8 cellular contexts compared by ENCODE assay signal in genomic region chr10:73908853-73909611, GRCh38. TPM values are rescaled to one million over a fixed set of nuclear protein-coding genes. Genes with fewer than 3 reads are reported as not detected.
A peak's percentile ranks its signal among the peaks of the same experiment; 100 is the strongest.
DNase-seq lines count a peak whose midpoint lies in the region; ATAC-seq, FAIRE-seq and TF ChIP-seq lines count a peak whose summit lies in the region.

No MANE protein-coding gene starts in this region.

- peak; percentile 96 for FAIRE-seq in H54 (lab: Jason Lieb, UNC)

- peak overlapping the region; percentile 68 for H3K4me3 Mint-ChIP-seq in activated T-helper 17 cell treated with anti-CD3 and anti-CD28 coated beads, Interleukin-2, amount 50 U/mL, for 72 hours

- no TSS peak for BruUV-seq in OCI-LY7 (replicated peaks; lab: Mats Ljungman, UMichigan)

- ATAC-seq in DND-41 (ENCODE audit: insufficient read depth, low read depth) (peak; percentile 27; the same call in 2 of the 3 replicates), left ventricle myocardium superior (peak; percentile 26)
- ATAC-seq in activated T-helper 17 cell treated with anti-CD3 and anti-CD28 coated beads, Interleukin-2, amount 50 U/mL, for 72 hours (replicated peaks): peak; percentile 89

- H3K36me3 ChIP-seq in DND-41 (ENCODE audit: insufficient read depth, low read length): no peaks in the 10 kb centered on the region
- no peaks in the 10 kb centered on the region for H3K36me3 ChIP-seq in OCI-LY7 (ENCODE audit: insufficient read depth, low read length)

- H3K79me2 ChIP-seq in DND-41 (ENCODE audit: insufficient read depth, low read length) (no peaks in the 10 kb centered on the region), OCI-LY7 (ENCODE audit: insufficient read depth, low read depth, low read length) (no peaks in the 10 kb centered on the region)

- POLR2A ChIA-PET in OCI-LY7 (lab: Charles Lee): interaction anchor here (0.6 to 1.1 kb wide), 3 partner anchors 32 to 321 kb away, joined by 3 to 4 read pairs (median 4); no protein-coding TSS in a partner anchor

- peaks cover 78% of the 10 kb centered on the region for H3K27me3 ChIP-seq in DND-41 (ENCODE audit: insufficient read depth, low read length, poor library complexity)

- peak overlapping the region; percentile 44 for H3K4me2 ChIP-seq in DND-41 (ENCODE audit: insufficient read depth, low read length)
- H3K4me2 ChIP-seq in OCI-LY7 (ENCODE audit: low read length): peak overlapping the region; percentile 63

- H3K27ac Mint-ChIP-seq in activated T-helper 17 cell treated with anti-CD3 and anti-CD28 coated beads, Interleukin-2, amount 50 U/mL, for 72 hours: peak overlapping the region; percentile 61

- H3K4me3 ChIP-seq in DND-41 (ENCODE audit: low read depth in 1 of 2, low read length in 2 of 2) (peak overlapping the region in 1 of 2 experiments; percentile 27; a peak in 2 of 4 replicates), OCI-LY7 (ENCODE audit: low read depth, low read length, poor library complexity, severe bottlenecking) (peak overlapping the region; percentile 68)

- H3K27me3 Mint-ChIP-seq in activated T-helper 17 cell treated with anti-CD3 and anti-CD28 coated beads, Interleukin-2, amount 50 U/mL, for 72 hours: peaks cover 15% of the 10 kb centered on the region

- H3K4me1 Mint-ChIP-seq in activated T-helper 17 cell treated with anti-CD3 and anti-CD28 coated beads, Interleukin-2, amount 50 U/mL, for 72 hours: peaks cover 10% of the 10 kb centered on the region

- H3K4me1 ChIP-seq in DND-41 (ENCODE audit: insufficient read depth, low read length): peaks cover 46% of the 10 kb centered on the region
- peaks cover 39% of the 10 kb centered on the region for H3K4me1 ChIP-seq in OCI-LY7 (ENCODE audit: insufficient read depth, low read length, poor library complexity, severe bottlenecking)

- DNase-seq in DND-41 (peak; percentile 47), H54 (ENCODE audit: insufficient read length, low spot score) (peak; percentile 95), OCI-LY7 (ENCODE audit: low spot score) (peak; percentile 70), left ventricle myocardium superior (no peak), NCI-H1417 treated with DMSO at 0.1 percent for 48 hours (lab: John Stamatoyannopoulos, UW) (no peak), mucosa of gallbladder (ENCODE audit: low spot score) (no peak)
- DNase-seq in stimulated activated CD4-positive, alpha-beta T cell treated with anti-CD3 and anti-CD28 coated beads, Interleukin-4, amount 100 ng/mL, for 4 hours: peak; percentile 56 to 86

- H3K9me3 Mint-ChIP-seq in activated T-helper 17 cell treated with anti-CD3 and anti-CD28 coated beads, Interleukin-2, amount 50 U/mL, for 72 hours: no peaks in the 10 kb centered on the region

- intact Hi-C loops in OCI-LY7 (cut with micrococcal nuclease; ENCODE audit: unreplicated experiment): no loop called here
- intact Hi-C loops in left ventricle myocardium superior (cut with micrococcal nuclease): no loop called here

- H4K20me1 ChIP-seq in DND-41 (ENCODE audit: insufficient read depth, low read length) (peaks cover 24% of the 10 kb centered on the region), OCI-LY7 (ENCODE audit: insufficient read depth, low read length) (no peaks in the 10 kb centered on the region)

- H2AFZ ChIP-seq in DND-41 (ENCODE audit: low read depth, low read length) (no peak overlapping the region), OCI-LY7 (ENCODE audit: low read length) (peak overlapping the region; percentile 78; the same call in 1 of the 2 replicates)

- TF ChIP-seq CTCF in DND-41 (IDR thresholded peaks at IDR 0.05; ENCODE audit: borderline replicate concordance, extremely low read depth, low read length, poor library complexity, severe bottlenecking) (no peak), OCI-LY7 (conservative IDR thresholded peaks at IDR 0.05; ENCODE audit: low read length) (no peak)

- no peak for TF ChIP-seq POLR2A in H54 (IDR thresholded peaks at IDR 0.05; ENCODE audit: low read depth, low read length)

- no peaks in the 10 kb centered on the region for H3K9me2 ChIP-seq in OCI-LY7 (ENCODE audit: insufficient read depth, low read length)

- H3K9me3 ChIP-seq in DND-41 (ENCODE audit: insufficient read depth, low read length, severe bottlenecking) (no peaks in the 10 kb centered on the region), OCI-LY7 (ENCODE audit: low read length) (no peaks in the 10 kb centered on the region)

- CTCF ChIA-PET in OCI-LY7 (lab: Charles Lee; ENCODE audit: unreplicated experiment): interaction anchor here (0.5 kb wide), 1 partner anchor 90 kb away, joined by 5 read pairs; no protein-coding TSS in a partner anchor

- H3K9ac ChIP-seq in DND-41 (ENCODE audit: low read depth, low read length): peak overlapping the region; percentile 7; the same call in 1 of the 2 replicates

- no peaks in the 10 kb centered on the region for H3K36me3 Mint-ChIP-seq in activated T-helper 17 cell treated with anti-CD3 and anti-CD28 coated beads, Interleukin-2, amount 50 U/mL, for 72 hours (ENCODE audit: low read depth)

- H3K27ac ChIP-seq in DND-41 (ENCODE audit: low read length): no peak overlapping the region
- H3K27ac ChIP-seq in OCI-LY7 (ENCODE audit: low read depth, low read length, poor library complexity, severe bottlenecking): peak overlapping the region; percentile 61

RNA-seq across cellular contexts. Expression of gene PLAU, which starts 1.9 kb away (rescaled TPM):
- 2.0 and 5.2 TPM in 2 replicates for total RNA-seq in OCI-LY7 (2014; rRNA removed; shearing (Covaris generic))
- total RNA-seq in OCI-LY7 (2022) (0.74 and 0.85 TPM in 2 replicates), left ventricle myocardium superior (6.6 TPM), mucosa of gallbladder (15.5 TPM)
- under 1 TPM; 0.37 to 0.67 TPM for total RNA-seq in activated T-helper 17 cell treated with anti-CD3 and anti-CD28 coated beads, Interleukin-2, amount 50 U/mL, for 72 hours

RNA-seq across cellular contexts. Expression of gene CAMK2G, which starts 34.7 kb away (rescaled TPM):
- 21.1 and 29.1 TPM in 2 replicates for total RNA-seq in OCI-LY7 (2014; rRNA removed; shearing (Covaris generic))
- total RNA-seq in OCI-LY7 (2022) (34.8 and 41.6 TPM in 2 replicates), left ventricle myocardium superior (11.9 TPM), mucosa of gallbladder (43.7 TPM)
- 10 to 100 TPM; 19.5 to 23.2 TPM for total RNA-seq in activated T-helper 17 cell treated with anti-CD3 and anti-CD28 coated beads, Interleukin-2, amount 50 U/mL, for 72 hours

Comparison
In these comparisons a context has a peak if more than half of its experiments do, and no peak if none do; other contexts are left out.
1. ATAC-seq: peak in every context shown above with its lines; median percentile 89 in activated T-helper 17 cell treated with anti-CD3 and anti-CD28 coated beads, Interleukin-2, amount 50 U/mL, for 72 hours; 27 in DND-41; 26 in left ventricle myocardium superior.
2. DNase-seq: peak in DND-41 (single experiment), H54 (single experiment), OCI-LY7 (single experiment) and stimulated activated CD4-positive, alpha-beta T cell treated with anti-CD3 and anti-CD28 coated beads, Interleukin-4, amount 100 ng/mL, for 4 hours (2 of 2); none in left ventricle myocardium superior (single experiment), NCI-H1417 treated with DMSO at 0.1 percent for 48 hours (single experiment) and mucosa of gallbladder (single experiment).